ENCODE assay signal across 1 cellular context in the genomic region with DNA sequence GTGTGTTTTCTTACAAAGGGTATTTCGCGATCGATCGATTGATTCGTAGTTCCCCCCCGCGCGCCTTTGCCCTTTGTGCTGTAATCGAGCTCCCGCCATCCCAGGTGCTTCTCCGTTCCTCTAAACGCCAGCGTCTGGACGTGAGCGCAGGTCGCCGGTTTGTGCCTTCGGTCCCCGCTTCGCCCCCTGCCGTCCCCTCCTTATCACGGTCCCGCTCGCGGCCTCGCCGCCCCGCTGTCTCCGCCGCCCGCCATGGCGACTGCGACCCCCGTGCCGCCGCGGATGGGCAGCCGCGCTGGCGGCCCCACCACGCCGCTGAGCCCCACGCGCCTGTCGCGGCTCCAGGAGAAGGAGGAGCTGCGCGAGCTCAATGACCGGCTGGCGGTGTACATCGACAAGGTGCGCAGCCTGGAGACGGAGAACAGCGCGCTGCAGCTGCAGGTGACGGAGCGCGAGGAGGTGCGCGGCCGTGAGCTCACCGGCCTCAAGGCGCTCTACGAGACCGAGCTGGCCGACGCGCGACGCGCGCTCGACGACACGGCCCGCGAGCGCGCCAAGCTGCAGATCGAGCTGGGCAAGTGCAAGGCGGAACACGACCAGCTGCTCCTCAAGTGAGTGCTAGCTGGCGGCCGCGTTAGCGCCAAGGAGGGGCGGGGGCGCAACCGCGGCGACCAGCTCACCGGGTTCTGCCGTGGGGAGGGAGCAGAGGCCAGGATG.
TF ChIP-seq lines count a peak whose summit lies in the region.

No MANE protein-coding gene starts in this region.

TF ChIP-seq in K562, 482 proteins besides CTCF, POLR2A, EP300 and RAD21 (continued from another document and continues in another):
- TF ChIP-seq, protein P1, sequence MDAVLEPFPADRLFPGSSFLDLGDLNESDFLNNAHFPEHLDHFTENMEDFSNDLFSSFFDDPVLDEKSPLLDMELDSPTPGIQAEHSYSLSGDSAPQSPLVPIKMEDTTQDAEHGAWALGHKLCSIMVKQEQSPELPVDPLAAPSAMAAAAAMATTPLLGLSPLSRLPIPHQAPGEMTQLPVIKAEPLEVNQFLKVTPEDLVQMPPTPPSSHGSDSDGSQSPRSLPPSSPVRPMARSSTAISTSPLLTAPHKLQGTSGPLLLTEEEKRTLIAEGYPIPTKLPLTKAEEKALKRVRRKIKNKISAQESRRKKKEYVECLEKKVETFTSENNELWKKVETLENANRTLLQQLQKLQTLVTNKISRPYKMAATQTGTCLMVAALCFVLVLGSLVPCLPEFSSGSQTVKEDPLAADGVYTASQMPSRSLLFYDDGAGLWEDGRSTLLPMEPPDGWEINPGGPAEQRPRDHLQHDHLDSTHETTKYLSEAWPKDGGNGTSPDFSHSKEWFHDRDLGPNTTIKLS (IDR thresholded peaks at IDR 0.05; ENCODE audit: borderline replicate concordance, low read depth), result 0 out of 2 replicates have a peak, but pooled peaks have one; percentile 18
- TF ChIP-seq DLX4 (CRISPR knock-in tag; IDR thresholded peaks at IDR 0.05) (no peak), STAT5B (CRISPR knock-in tag; IDR thresholded peaks at IDR 0.05) (no peak), SNRNP70 (optimal IDR thresholded peaks at IDR 0.05; ENCODE audit: low read depth, low read length) (no peak), NCOA6 (IDR thresholded peaks at IDR 0.05) (no peak), RBM14 (IDR thresholded peaks at IDR 0.05; ENCODE audit: borderline replicate concordance, insufficient read depth, low read depth, low read length) (no peak), PRMT5 (CRISPR knock-in tag; IDR thresholded peaks at IDR 0.05) (no peak; the same call in 1 of the 2 replicates), SMAD3 (CRISPR knock-in tag; conservative IDR thresholded peaks at IDR 0.05) (no peak), TAF7 (tag; IDR thresholded peaks at IDR 0.05) (no peak), DACH1 (IDR thresholded peaks at IDR 0.05; ENCODE audit: partially characterized antibody) (no peak), ZNF584 (CRISPR knock-in tag; IDR thresholded peaks at IDR 0.05; ENCODE audit: low read depth) (no peak), SMARCB1 (IDR thresholded peaks at IDR 0.05; ENCODE audit: insufficient read length, low read depth) (no peak), NFYB (IDR thresholded peaks at IDR 0.05; ENCODE audit: extremely low read depth, insufficient read length) (no peak), DPF2 (IDR thresholded peaks at IDR 0.05) (no peak), ZKSCAN3 (CRISPR knock-in tag; IDR thresholded peaks at IDR 0.05) (no peak), RFX5 (IDR thresholded peaks at IDR 0.05; ENCODE audit: low read depth, low read length) (no peak), NR3C1 (CRISPR knock-in tag; IDR thresholded peaks at IDR 0.05) (0 out of 2 replicates have a peak, but pooled peaks have one; percentile 65), TGIF2 (CRISPR knock-in tag; IDR thresholded peaks at IDR 0.05) (no peak), ELF1 (tag; IDR thresholded peaks at IDR 0.05) (no peak), ZSCAN32 (CRISPR knock-in tag; IDR thresholded peaks at IDR 0.05) (no peak), MAFG (tag; conservative IDR thresholded peaks at IDR 0.05) (no peak), CHAMP1 (IDR thresholded peaks at IDR 0.05) (no peak), ZNF133 (CRISPR knock-in tag; IDR thresholded peaks at IDR 0.05) (no peak), FOSL1 (tag; conservative IDR thresholded peaks at IDR 0.05) (no peak), ZNF717 (CRISPR knock-in tag; IDR thresholded peaks at IDR 0.05) (no peak), SRSF9 (IDR thresholded peaks at IDR 0.05; ENCODE audit: borderline replicate concordance, low read depth, low read length) (no peak), ARHGAP35 (IDR thresholded peaks at IDR 0.05; ENCODE audit: partially characterized antibody) (peak; percentile 18), POLR2AphosphoS5 (IDR thresholded peaks at IDR 0.05; ENCODE audit: control insufficient read depth, insufficient read depth, low read depth, low read length) (no peak), TSHZ1 (CRISPR knock-in tag; IDR thresholded peaks at IDR 0.05) (no peak), RCOR1 (IDR thresholded peaks at IDR 0.05; ENCODE audit: borderline replicate concordance in 1 of 2, low read depth in 2 of 2, low read length in 2 of 2) (no peak), FOS (IDR thresholded peaks at IDR 0.05; ENCODE audit: extremely low read depth, insufficient read length) (no peak), RBBP5 (IDR thresholded peaks at IDR 0.05; ENCODE audit: borderline replicate concordance, insufficient read depth, low read length, poor library complexity, severe bottlenecking) (peak; percentile 85), ZNF583 (CRISPR knock-in tag; IDR thresholded peaks at IDR 0.05) (no peak), ZNF140 (CRISPR knock-in tag; IDR thresholded peaks at IDR 0.05) (no peak), STAG1 (CRISPR knock-in tag; IDR thresholded peaks at IDR 0.05; ENCODE audit: borderline replicate concordance) (no peak), SMAD1 (IDR thresholded peaks at IDR 0.05; ENCODE audit: low read depth, low read length, partially characterized antibody) (peak; percentile 31), NFE2L1 (tag; IDR thresholded peaks at IDR 0.05; ENCODE audit: borderline replicate concordance, low read depth) (no peak), ZNF165 (CRISPR knock-in tag; IDR thresholded peaks at IDR 0.05; ENCODE audit: borderline replicate concordance) (no peak), MEF2D (tag; conservative IDR thresholded peaks at IDR 0.05; ENCODE audit: low read depth) (no peak), ZFX (CRISPR knock-in tag; IDR thresholded peaks at IDR 0.05) (peak; percentile 55; the same call in 1 of the 2 replicates), CREM (IDR thresholded peaks at IDR 0.05; ENCODE audit: low read depth) (no peak; the same call in 1 of the 2 replicates), SAFB2 (IDR thresholded peaks at IDR 0.05; ENCODE audit: borderline replicate concordance, low read depth, low read length, severe bottlenecking) (no peak), RBM15 (IDR thresholded peaks at IDR 0.05; ENCODE audit: insufficient read depth, low read length) (no peak), HDAC1 (IDR thresholded peaks at IDR 0.05) (no peak), ZNF232 (CRISPR knock-in tag; IDR thresholded peaks at IDR 0.05) (peak; percentile 42; the same call in 1 of the 2 replicates)
- TF ChIP-seq, protein P2, sequence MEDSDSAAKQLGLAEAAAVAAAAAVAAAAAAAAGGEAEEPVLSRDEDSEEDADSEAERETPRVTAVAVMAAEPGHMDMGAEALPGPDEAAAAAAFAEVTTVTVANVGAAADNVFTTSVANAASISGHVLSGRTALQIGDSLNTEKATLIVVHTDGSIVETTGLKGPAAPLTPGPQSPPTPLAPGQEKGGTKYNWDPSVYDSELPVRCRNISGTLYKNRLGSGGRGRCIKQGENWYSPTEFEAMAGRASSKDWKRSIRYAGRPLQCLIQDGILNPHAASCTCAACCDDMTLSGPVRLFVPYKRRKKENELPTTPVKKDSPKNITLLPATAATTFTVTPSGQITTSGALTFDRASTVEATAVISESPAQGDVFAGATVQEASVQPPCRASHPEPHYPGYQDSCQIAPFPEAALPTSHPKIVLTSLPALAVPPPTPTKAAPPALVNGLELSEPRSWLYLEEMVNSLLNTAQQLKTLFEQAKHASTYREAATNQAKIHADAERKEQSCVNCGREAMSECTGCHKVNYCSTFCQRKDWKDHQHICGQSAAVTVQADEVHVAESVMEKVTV (CRISPR knock-in tag; IDR thresholded peaks at IDR 0.05), result no peak
- TF ChIP-seq, protein P3, sequence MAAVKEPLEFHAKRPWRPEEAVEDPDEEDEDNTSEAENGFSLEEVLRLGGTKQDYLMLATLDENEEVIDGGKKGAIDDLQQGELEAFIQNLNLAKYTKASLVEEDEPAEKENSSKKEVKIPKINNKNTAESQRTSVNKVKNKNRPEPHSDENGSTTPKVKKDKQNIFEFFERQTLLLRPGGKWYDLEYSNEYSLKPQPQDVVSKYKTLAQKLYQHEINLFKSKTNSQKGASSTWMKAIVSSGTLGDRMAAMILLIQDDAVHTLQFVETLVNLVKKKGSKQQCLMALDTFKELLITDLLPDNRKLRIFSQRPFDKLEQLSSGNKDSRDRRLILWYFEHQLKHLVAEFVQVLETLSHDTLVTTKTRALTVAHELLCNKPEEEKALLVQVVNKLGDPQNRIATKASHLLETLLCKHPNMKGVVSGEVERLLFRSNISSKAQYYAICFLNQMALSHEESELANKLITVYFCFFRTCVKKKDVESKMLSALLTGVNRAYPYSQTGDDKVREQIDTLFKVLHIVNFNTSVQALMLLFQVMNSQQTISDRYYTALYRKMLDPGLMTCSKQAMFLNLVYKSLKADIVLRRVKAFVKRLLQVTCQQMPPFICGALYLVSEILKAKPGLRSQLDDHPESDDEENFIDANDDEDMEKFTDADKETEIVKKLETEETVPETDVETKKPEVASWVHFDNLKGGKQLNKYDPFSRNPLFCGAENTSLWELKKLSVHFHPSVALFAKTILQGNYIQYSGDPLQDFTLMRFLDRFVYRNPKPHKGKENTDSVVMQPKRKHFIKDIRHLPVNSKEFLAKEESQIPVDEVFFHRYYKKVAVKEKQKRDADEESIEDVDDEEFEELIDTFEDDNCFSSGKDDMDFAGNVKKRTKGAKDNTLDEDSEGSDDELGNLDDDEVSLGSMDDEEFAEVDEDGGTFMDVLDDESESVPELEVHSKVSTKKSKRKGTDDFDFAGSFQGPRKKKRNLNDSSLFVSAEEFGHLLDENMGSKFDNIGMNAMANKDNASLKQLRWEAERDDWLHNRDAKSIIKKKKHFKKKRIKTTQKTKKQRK (IDR thresholded peaks at IDR 0.05; ENCODE audit: borderline replicate concordance, low read depth, low read length), result no peak
- TF ChIP-seq, protein P4, sequence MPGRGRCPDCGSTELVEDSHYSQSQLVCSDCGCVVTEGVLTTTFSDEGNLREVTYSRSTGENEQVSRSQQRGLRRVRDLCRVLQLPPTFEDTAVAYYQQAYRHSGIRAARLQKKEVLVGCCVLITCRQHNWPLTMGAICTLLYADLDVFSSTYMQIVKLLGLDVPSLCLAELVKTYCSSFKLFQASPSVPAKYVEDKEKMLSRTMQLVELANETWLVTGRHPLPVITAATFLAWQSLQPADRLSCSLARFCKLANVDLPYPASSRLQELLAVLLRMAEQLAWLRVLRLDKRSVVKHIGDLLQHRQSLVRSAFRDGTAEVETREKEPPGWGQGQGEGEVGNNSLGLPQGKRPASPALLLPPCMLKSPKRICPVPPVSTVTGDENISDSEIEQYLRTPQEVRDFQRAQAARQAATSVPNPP (IDR thresholded peaks at IDR 0.05; ENCODE audit: borderline replicate concordance, insufficient read depth, insufficient read length), result no peak
- TF ChIP-seq, protein P5, sequence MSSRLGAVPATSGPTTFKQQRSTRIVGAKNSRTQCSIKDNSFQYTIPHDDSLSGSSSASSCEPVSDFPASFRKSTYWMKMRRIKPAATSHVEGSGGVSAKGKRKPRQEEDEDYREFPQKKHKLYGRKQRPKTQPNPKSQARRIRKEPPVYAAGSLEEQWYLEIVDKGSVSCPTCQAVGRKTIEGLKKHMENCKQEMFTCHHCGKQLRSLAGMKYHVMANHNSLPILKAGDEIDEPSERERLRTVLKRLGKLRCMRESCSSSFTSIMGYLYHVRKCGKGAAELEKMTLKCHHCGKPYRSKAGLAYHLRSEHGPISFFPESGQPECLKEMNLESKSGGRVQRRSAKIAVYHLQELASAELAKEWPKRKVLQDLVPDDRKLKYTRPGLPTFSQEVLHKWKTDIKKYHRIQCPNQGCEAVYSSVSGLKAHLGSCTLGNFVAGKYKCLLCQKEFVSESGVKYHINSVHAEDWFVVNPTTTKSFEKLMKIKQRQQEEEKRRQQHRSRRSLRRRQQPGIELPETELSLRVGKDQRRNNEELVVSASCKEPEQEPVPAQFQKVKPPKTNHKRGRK (tag; IDR thresholded peaks at IDR 0.05), result no peak
- TF ChIP-seq, protein P6, sequence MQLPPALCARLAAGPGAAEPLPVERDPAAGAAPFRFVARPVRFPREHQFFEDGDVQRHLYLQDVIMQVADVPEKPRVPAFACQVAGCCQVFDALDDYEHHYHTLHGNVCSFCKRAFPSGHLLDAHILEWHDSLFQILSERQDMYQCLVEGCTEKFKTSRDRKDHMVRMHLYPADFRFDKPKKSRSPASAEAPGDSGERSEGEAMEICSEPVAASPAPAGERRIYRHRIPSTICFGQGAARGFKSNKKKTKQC (CRISPR knock-in tag; IDR thresholded peaks at IDR 0.05), result no peak
